ENCODE assay signal across 23 cellular contexts in the genomic region with DNA sequence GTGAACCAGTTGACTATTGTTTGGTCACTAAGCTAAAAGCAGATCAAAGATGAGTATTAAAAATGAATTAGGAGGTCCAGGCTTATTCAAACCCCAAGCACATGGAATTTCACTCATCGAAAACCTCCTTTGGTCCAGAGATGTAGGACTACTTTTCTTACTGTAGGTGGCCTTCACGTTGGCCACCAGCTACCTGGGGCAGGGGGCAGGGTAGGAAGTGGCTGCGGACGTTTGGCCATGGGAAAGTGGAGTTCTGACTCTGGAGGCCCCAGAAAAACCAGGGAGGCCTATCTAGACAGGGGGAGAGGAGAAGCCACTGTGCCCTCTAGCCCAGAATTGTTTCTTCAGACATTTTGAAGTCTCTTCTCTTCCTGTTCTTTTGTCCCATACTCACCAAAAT. TPM values are rescaled to one million over a fixed set of nuclear protein-coding genes. Genes with fewer than 3 reads are reported as not detected.
DNase-seq lines count a peak whose midpoint lies in the region; TF ChIP-seq lines count a peak whose summit lies in the region.
"Had no signal": no experiment of that assay in that cellular context is flagged by ENCODE, and none has a peak within 500 bp of the region (broad histone marks: within the 10 kb centered on the region; RNA-seq: fewer than 3 reads in every experiment).

No MANE protein-coding gene starts in this region.

- DNase-seq in Caco-2 (no peak), PC-9 (no peak), hepatocyte (ENCODE audit: low spot score) (no peak), trophoblast cell (peak in 1 of 2 donors; percentile 29), adrenal gland (no peak), erythroblast (lab: John Stamatoyannopoulos, UW) (no peak), C1 segment of cervical spinal cord (lab: John Stamatoyannopoulos, UW) (no peak)
- DNase-seq in T-helper 2 cell treated with Interferon-gamma antibody and Interleukin-4, amounts not matched to agents 5 μg/mL and 100 μg/mL, for 36 hours (ENCODE audit: low spot score): no peak
- DNase-seq: 8988T; CD4-positive, CD25-positive, alpha-beta regulatory T cell; DMS53; H7; MM.1S; NCI-H1436; NCI-H187; NCI-H2081 treated with DMSO at 0.1 percent for 48 hours; NCI-H2171; NCI-H226; NCI-H510A; NCI-H69; SIG-M5 had no signal

- H2AFZ ChIP-seq in PC-9 (no peak overlapping the region), hepatocyte (no peak overlapping the region), trophoblast cell (ENCODE audit: insufficient read depth, low read length, poor library complexity) (peak overlapping the region; percentile 8)

- peaks cover 66% of the 10 kb centered on the region for H3F3A ChIP-seq in PC-9 (ENCODE audit: insufficient read depth, low read depth)

- H3K4me1 ChIP-seq in Caco-2 (peaks cover 88% of the 10 kb centered on the region), PC-9 (replicated peaks; ENCODE audit: insufficient read depth) (peaks cover 84% of the 10 kb centered on the region), hepatocyte (ENCODE audit: insufficient read depth) (peaks cover 42% of the 10 kb centered on the region), trophoblast cell (ENCODE audit: control insufficient read depth in 1 of 2, insufficient read depth in 2 of 2, low read length in 2 of 2) (peaks cover 15 to 19% of the 10 kb centered on the region in 2 experiments), adrenal gland (replicated peaks in 1 of 2) (peaks cover 5 to 10% of the 10 kb centered on the region in 2 donors)

- H3K27ac ChIP-seq in PC-9: peak overlapping the region; percentile 97
- H3K27ac ChIP-seq in hepatocyte: peak overlapping the region; percentile 91
- H3K27ac ChIP-seq in trophoblast cell (ENCODE audit: low read depth, low read length): no peak overlapping the region
- no peak overlapping the region for H3K27ac ChIP-seq in adrenal gland
- H3K27ac ChIP-seq: KMS-11, SK-N-MC had no signal

- H2AK5ac ChIP-seq in trophoblast cell (ENCODE audit: low read length): peak overlapping the region; percentile 2

- POLR2A ChIA-PET in Caco-2 (lab: Charles Lee) (no interaction called here), PC-9 (lab: Charles Lee; ENCODE audit: unreplicated experiment) (no interaction called here)

- intact Hi-C loops in Caco-2 (cut with micrococcal nuclease; ENCODE audit: unreplicated experiment) (no loop called here), PC-9 (cut with micrococcal nuclease; ENCODE audit: unreplicated experiment) (no loop called here), adrenal gland (cut with DNase I) (no loop called here)

- peaks cover 38% of the 10 kb centered on the region for H3K4me1 Mint-ChIP-seq in Caco-2 (ENCODE audit: low read depth, unreplicated experiment)
- H3K4me1 Mint-ChIP-seq in T-helper 2 cell treated with Interferon-gamma antibody and Interleukin-4, amounts not matched to agents 5 μg/mL and 100 μg/mL, for 36 hours (ENCODE audit: low read depth): peaks cover 2% of the 10 kb centered on the region
- H3K4me1 Mint-ChIP-seq: CD4-positive, CD25-positive, alpha-beta regulatory T cell had no signal

- H3K9me2 ChIP-seq in PC-9 (ENCODE audit: insufficient read depth) (no peaks in the 10 kb centered on the region), hepatocyte (replicated peaks; ENCODE audit: insufficient read depth) (no peaks in the 10 kb centered on the region)

- H3K36me3 Mint-ChIP-seq in Caco-2 (ENCODE audit: insufficient read depth, unreplicated experiment): peaks cover 40% of the 10 kb centered on the region
- H3K36me3 Mint-ChIP-seq in T-helper 2 cell treated with Interferon-gamma antibody and Interleukin-4, amounts not matched to agents 5 μg/mL and 100 μg/mL, for 36 hours (ENCODE audit: low read depth): no peaks in the 10 kb centered on the region
- H3K36me3 Mint-ChIP-seq: CD4-positive, CD25-positive, alpha-beta regulatory T cell had no signal

- TF ChIP-seq POLR2A in adrenal gland (IDR thresholded peaks at IDR 0.05): no peak
- TF ChIP-seq POLR2A in erythroblast (IDR thresholded peaks at IDR 0.05; ENCODE audit: low read length): no peak

- no peak overlapping the region for H3K4me3 ChIP-seq in Caco-2 (ENCODE audit: low read depth, low read length)
- no peak overlapping the region for H3K4me3 ChIP-seq in PC-9
- H3K4me3 ChIP-seq in hepatocyte: no peak overlapping the region
- no peak overlapping the region for H3K4me3 ChIP-seq in trophoblast cell (ENCODE audit: low read depth, low read length)
- no peak overlapping the region for H3K4me3 ChIP-seq in adrenal gland
- H3K4me3 ChIP-seq: SK-N-MC had no signal

- H3K14ac ChIP-seq in trophoblast cell (ENCODE audit: low read length): peak overlapping the region; percentile 4

- H3K79me2 ChIP-seq in PC-9 (ENCODE audit: low read depth) (no peaks in the 10 kb centered on the region), hepatocyte (no peaks in the 10 kb centered on the region), trophoblast cell (ENCODE audit: control insufficient read depth, insufficient read depth, low read length, poor library complexity) (peaks cover 2% of the 10 kb centered on the region)

- peak overlapping the region; percentile 4 for H2BK5ac ChIP-seq in trophoblast cell (ENCODE audit: low read depth, low read length, poor library complexity)

- peak overlapping the region; percentile 94 for H4K91ac ChIP-seq in trophoblast cell (ENCODE audit: low read depth, low read length)

- peak overlapping the region; percentile 99 for H3K27ac Mint-ChIP-seq in Caco-2 (ENCODE audit: unreplicated experiment)
- no peak overlapping the region for H3K27ac Mint-ChIP-seq in T-helper 2 cell treated with Interferon-gamma antibody and Interleukin-4, amounts not matched to agents 5 μg/mL and 100 μg/mL, for 36 hours
- H3K27ac Mint-ChIP-seq: CD4-positive, CD25-positive, alpha-beta regulatory T cell had no signal

- no peak overlapping the region for H4K8ac ChIP-seq in trophoblast cell (ENCODE audit: low read depth, low read length)

- H3K9ac ChIP-seq in trophoblast cell (ENCODE audit: low read length): no peak overlapping the region
- H3K9ac ChIP-seq: KMS-11 had no signal

- H3K36me3 ChIP-seq in Caco-2 (ENCODE audit: control insufficient read depth, insufficient read depth, low read length) (no peaks in the 10 kb centered on the region; the same call in 1 of the 2 replicates), PC-9 (ENCODE audit: low read depth) (no peaks in the 10 kb centered on the region), hepatocyte (replicated peaks; ENCODE audit: insufficient read depth, low read depth) (no peaks in the 10 kb centered on the region), trophoblast cell (ENCODE audit: control insufficient read depth in 1 of 2, insufficient read depth in 2 of 2, low read length in 2 of 2) (no peaks in the 10 kb centered on the region), adrenal gland (replicated peaks in 1 of 2) (no peaks in the 10 kb centered on the region)

- peak overlapping the region; percentile 26 for H2BK120ac ChIP-seq in trophoblast cell (ENCODE audit: insufficient read depth, low read length, poor library complexity)

- H3K27me3 ChIP-seq in Caco-2 (replicated peaks; ENCODE audit: control insufficient read depth, insufficient read depth, low read length): no peaks in the 10 kb centered on the region
- no peaks in the 10 kb centered on the region for H3K27me3 ChIP-seq in PC-9 (ENCODE audit: insufficient read depth, low read depth)
- no peaks in the 10 kb centered on the region for H3K27me3 ChIP-seq in hepatocyte
- H3K27me3 ChIP-seq in trophoblast cell (ENCODE audit: insufficient read depth, low read length): no peaks in the 10 kb centered on the region
- no peaks in the 10 kb centered on the region for H3K27me3 ChIP-seq in adrenal gland

- H3K18ac ChIP-seq in trophoblast cell (ENCODE audit: low read length): no peak overlapping the region

- TF ChIP-seq CTCF in Caco-2 (IDR thresholded peaks at IDR 0.05; ENCODE audit: insufficient read depth in 1 of 2, low read depth in 1 of 2, low read length in 1 of 2, severe bottlenecking in 1 of 2, unreplicated experiment in 1 of 2): no peak
- no peak for TF ChIP-seq CTCF in PC-9 (conservative IDR thresholded peaks at IDR 0.05)
- TF ChIP-seq CTCF in hepatocyte (IDR thresholded peaks at IDR 0.05; ENCODE audit: poor library complexity): no peak
- TF ChIP-seq CTCF in adrenal gland (IDR thresholded peaks at IDR 0.05): no peak

- H4K20me1 ChIP-seq in PC-9 (ENCODE audit: insufficient read depth): no peaks in the 10 kb centered on the region
- no peaks in the 10 kb centered on the region for H4K20me1 ChIP-seq in hepatocyte (ENCODE audit: insufficient read depth, poor library complexity, severe bottlenecking)

- no peak overlapping the region for H3K4ac ChIP-seq in trophoblast cell (ENCODE audit: low read depth, low read length)

- H3K9me3 Mint-ChIP-seq in Caco-2 (ENCODE audit: unreplicated experiment): no peaks in the 10 kb centered on the region
- no peaks in the 10 kb centered on the region for H3K9me3 Mint-ChIP-seq in T-helper 2 cell treated with Interferon-gamma antibody and Interleukin-4, amounts not matched to agents 5 μg/mL and 100 μg/mL, for 36 hours

- 0 out of 2 replicates have a peak overlapping the region, but pooled peaks have one; percentile 75 for H3K4me2 ChIP-seq in PC-9
- no peak overlapping the region for H3K4me2 ChIP-seq in hepatocyte
- no peak overlapping the region for H3K4me2 ChIP-seq in trophoblast cell (ENCODE audit: low read length)
- H3K4me2 ChIP-seq: KMS-11 had no signal

- no peak overlapping the region for H3K23ac ChIP-seq in trophoblast cell (ENCODE audit: low read length)

- peak overlapping the region; percentile 46 for H2BK12ac ChIP-seq in trophoblast cell (ENCODE audit: low read length)

- no peaks in the 10 kb centered on the region for H3K27me3 Mint-ChIP-seq in Caco-2 (ENCODE audit: insufficient read depth, unreplicated experiment)
- H3K27me3 Mint-ChIP-seq in T-helper 2 cell treated with Interferon-gamma antibody and Interleukin-4, amounts not matched to agents 5 μg/mL and 100 μg/mL, for 36 hours (ENCODE audit: low read depth): peaks cover 2% of the 10 kb centered on the region

- H4K12ac ChIP-seq in trophoblast cell (ENCODE audit: low read depth, low read length): no peak overlapping the region

- H3K79me1 ChIP-seq in trophoblast cell (ENCODE audit: low read length): peaks cover 18% of the 10 kb centered on the region

- H3K4me3 Mint-ChIP-seq in Caco-2 (ENCODE audit: unreplicated experiment): no peak overlapping the region
- H3K4me3 Mint-ChIP-seq in T-helper 2 cell treated with Interferon-gamma antibody and Interleukin-4, amounts not matched to agents 5 μg/mL and 100 μg/mL, for 36 hours: no peak overlapping the region
- H3K4me3 Mint-ChIP-seq: CD4-positive, CD25-positive, alpha-beta regulatory T cell had no signal

- BruUV-seq in Caco-2 (replicated peaks; lab: Mats Ljungman, UMichigan): no TSS peak
- no TSS peak for BruUV-seq in PC-9 (replicated peaks; lab: Mats Ljungman, UMichigan)

- no peaks in the 10 kb centered on the region for H3K9me3 ChIP-seq in Caco-2
- H3K9me3 ChIP-seq in PC-9 (ENCODE audit: insufficient read depth, low read depth): no peaks in the 10 kb centered on the region
- no peaks in the 10 kb centered on the region for H3K9me3 ChIP-seq in hepatocyte (ENCODE audit: low read depth)
- H3K9me3 ChIP-seq in trophoblast cell (ENCODE audit: insufficient read depth, low read depth, low read length): no peaks in the 10 kb centered on the region
- no peaks in the 10 kb centered on the region for H3K9me3 ChIP-seq in adrenal gland (replicated peaks in 1 of 3)

- WGBS in hepatocyte (ENCODE audit: low lambda C conversion rate, missing lambda C conversion rate): 90% methylated on average over 4 of the region's 4 CpGs
- WGBS in trophoblast cell (ENCODE audit: extremely low coverage, insufficient coverage, insufficient read length): no CpG with 5 or more reads among the region's 4 CpGs
- WGBS in adrenal gland, 4 donors: 69 to 92% (median 83%) methylated on average over 3 to 4 of the region's 4 CpGs

- CTCF ChIA-PET in Caco-2 (lab: Charles Lee) (interaction anchor here (0.6 to 0.8 kb wide), 2 partner anchors 28 to 275 kb away, joined by 3 to 4 read pairs; no protein-coding TSS in a partner anchor), PC-9 (lab: Charles Lee) (no interaction called here)

RNA-seq across cellular contexts. Expression of a gene that starts 31.8 kb away (rescaled TPM):
- total RNA-seq in Caco-2 (2022): 27.2 and 29.5 TPM in 2 replicates
- total RNA-seq in PC-9 (2021): 10.0 and 11.8 TPM in 2 replicates
- total RNA-seq in hepatocyte: 6.9 and 7.2 TPM in 2 replicates
- polyA plus RNA-seq in hepatocyte: 10.8 TPM in 2 replicates
- polyA plus RNA-seq in trophoblast cell (2013): 2.1 and 2.3 TPM in 2 replicates
- 10 to 100 TPM in 2 of 8 donors, 1 to 10 TPM in 6; 4.1 to 11.9 (median 7.7) TPM for total RNA-seq in adrenal gland
- polyA plus RNA-seq in adrenal gland: 1 to 10 TPM; 2.5 to 4.3 (median 3.6) TPM

Comparison
In these comparisons a context has a peak if more than half of its experiments do, and no peak if none do; other contexts are left out.
1. H3K27ac ChIP-seq: peak in PC-9 (single experiment) and hepatocyte (single experiment); none in trophoblast cell (single experiment) and adrenal gland (0 of 5).